1 cellular context compared by ENCODE assay signal in genomic region chr1:17099941-17100340, GRCh38.
A peak's percentile ranks its signal among the peaks of the same experiment; 100 is the strongest.
TF ChIP-seq lines count a peak whose summit lies in the region.

No MANE protein-coding gene starts in this region.

TF ChIP-seq in GM12878, 131 proteins besides CTCF, POLR2A, EP300 and RAD21 (continued from another document and continues in another):
- TF ChIP-seq ZBTB33 (IDR thresholded peaks at IDR 0.05) (no peak), SP1 (IDR thresholded peaks at IDR 0.05; ENCODE audit: low read depth, low read length) (no peak), CBX3 (IDR thresholded peaks at IDR 0.05; ENCODE audit: borderline replicate concordance, low read depth) (no peak), SUPT20H (IDR thresholded peaks at IDR 0.05; ENCODE audit: borderline replicate concordance, control insufficient read depth, low read depth, low read length) (no peak), SREBF1 (IDR thresholded peaks at IDR 0.05; ENCODE audit: low read length) (no peak), ATF7 (IDR thresholded peaks at IDR 0.05; ENCODE audit: low read depth) (0 out of 2 replicates have a peak, but pooled peaks have one; percentile 40), NFXL1 (IDR thresholded peaks at IDR 0.05; ENCODE audit: borderline replicate concordance) (no peak), E2F8 (IDR thresholded peaks at IDR 0.05; ENCODE audit: low read depth, partially characterized antibody) (no peak), REST (IDR thresholded peaks at IDR 0.05; ENCODE audit: low read depth, low read length) (no peak), PBX3 (IDR thresholded peaks at IDR 0.05; ENCODE audit: insufficient replicate concordance, low read depth, low read length) (peak; percentile 75), NR2F1 (conservative IDR thresholded peaks at IDR 0.05) (peak; percentile 24; the same call in 1 of the 2 replicates), BMI1 (IDR thresholded peaks at IDR 0.05; ENCODE audit: borderline replicate concordance) (no peak), HDAC2 (IDR thresholded peaks at IDR 0.05) (no peak), KAT2A (conservative IDR thresholded peaks at IDR 0.05; ENCODE audit: control insufficient read depth, low read depth, low read length) (no peak), FOXM1 (IDR thresholded peaks at IDR 0.05; ENCODE audit: low read depth, low read length) (no peak), ASH2L (IDR thresholded peaks at IDR 0.05; ENCODE audit: borderline replicate concordance, low read depth) (no peak), ZNF687 (IDR thresholded peaks at IDR 0.05) (peak; percentile 36; the same call in 1 of the 2 replicates), RUNX3 (IDR thresholded peaks at IDR 0.05; ENCODE audit: low read length) (no peak), PKNOX1 (IDR thresholded peaks at IDR 0.05) (peak; percentile 85), RCOR1 (conservative IDR thresholded peaks at IDR 0.05; ENCODE audit: low read depth, low read length) (no peak), IRF3 (IDR thresholded peaks at IDR 0.05) (no peak), CEBPZ (IDR thresholded peaks at IDR 0.05; ENCODE audit: low read depth, low read length) (no peak), FOS (IDR thresholded peaks at IDR 0.05; ENCODE audit: borderline replicate concordance, extremely low read depth, insufficient read length) (no peak), CREM (IDR thresholded peaks at IDR 0.05; ENCODE audit: low read depth) (no peak), BHLHE40 (IDR thresholded peaks at IDR 0.05; ENCODE audit: borderline replicate concordance in 1 of 2, low read depth in 2 of 2, low read length in 1 of 2) (no peak), MYB (IDR thresholded peaks at IDR 0.05; ENCODE audit: borderline replicate concordance, low read depth, low read length) (no peak), CUX1 (IDR thresholded peaks at IDR 0.05; ENCODE audit: insufficient replicate concordance, low read depth, low read length) (peak; percentile 40), YBX1 (IDR thresholded peaks at IDR 0.05) (no peak)
